Comparison of ENCODE assay signal across 17 cellular contexts in genomic region chr12:45292486-45293195, GRCh38.
DNase-seq lines count a peak whose midpoint lies in the region; ATAC-seq and TF ChIP-seq lines count a peak whose summit lies in the region.
"Had no signal": no experiment of that assay in that cellular context is flagged by ENCODE, and none has a peak within 500 bp of the region (broad histone marks: within the 10 kb centered on the region; RNA-seq: fewer than 3 reads in every experiment).

No MANE protein-coding gene starts in this region.

- intact Hi-C loops in Right ventricle myocardium superior (cut with DNase I): no loop called here
- intact Hi-C loops in prostate gland (cut with DNase I): no loop called here
- intact Hi-C loops in posterior vena cava (cut with DNase I): loop anchor here in 1 of 2 donors (10.0 kb wide), 1 partner anchor 68 kb away; no protein-coding TSS in a partner anchor

- no peak for TF ChIP-seq CTCF in VCaP (conservative IDR thresholded peaks at IDR 0.05)
- TF ChIP-seq CTCF in prostate gland (IDR thresholded peaks at IDR 0.05): no peak

- H3K4me1 ChIP-seq in prostate gland (replicated peaks): no peaks in the 10 kb centered on the region

- H3K36me3 ChIP-seq in prostate gland: no peaks in the 10 kb centered on the region
- H3K36me3 ChIP-seq: spleen had no signal

- 6% methylated on average over 4 of the region's 4 CpGs for WGBS in prostate gland

- peak; percentile 14 for DNase-seq in COR-L47 (lab: John Stamatoyannopoulos, UW)
- peak; percentile 41 for DNase-seq in Right ventricle myocardium superior
- peak; percentile 59 for DNase-seq in prostate gland (ENCODE audit: low spot score)
- no peak for DNase-seq in stimulated activated CD8-positive, alpha-beta memory T cell treated with anti-CD3 and anti-CD28 coated beads, Interleukin-4, amount 100 ng/mL, for 48 hours
- DNase-seq in T1000 (lab: John Stamatoyannopoulos, UW): no peak
- DNase-seq in posterior vena cava (ENCODE audit: low spot score): no peak
- DNase-seq: ACHN; activated CD8-positive, alpha-beta T cell treated with anti-CD3 and anti-CD28 coated beads, Interleukin-2, amount 10 ng/mL, durations not matched to agents 7 days and 5 days; activated naive CD4-positive, alpha-beta T cell; naive B cell; NCI-H1694; NCI-H748 treated with DMSO at 0.1 percent for 48 hours; SIG-M5; spleen had no signal

- no peak overlapping the region for H3K4me3 ChIP-seq in prostate gland
- H3K4me3 ChIP-seq: spleen had no signal

- TF ChIP-seq POLR2A in prostate gland (IDR thresholded peaks at IDR 0.05): no peak

- H3K27ac ChIP-seq in VCaP (peak overlapping the region; percentile 70), prostate gland (peak overlapping the region; percentile 39 to 57)
- H3K27ac ChIP-seq: spleen had no signal

- no peaks in the 10 kb centered on the region for H3K27me3 ChIP-seq in prostate gland (replicated peaks; ENCODE audit: insufficient read depth)
- H3K27me3 ChIP-seq: spleen had no signal

- H3K9me3 ChIP-seq in prostate gland: no peaks in the 10 kb centered on the region
- H3K9me3 ChIP-seq: spleen had no signal

- peak; percentile 86 for ATAC-seq in Right ventricle myocardium superior (ENCODE audit: poor library complexity)
- no peak for ATAC-seq in GM21360 (IDR thresholded peaks at IDR 0.05; ENCODE audit: unreplicated experiment)
- ATAC-seq: activated CD8-positive, alpha-beta T cell treated with anti-CD3 and anti-CD28 coated beads, Interleukin-2, amount 10 ng/mL, durations not matched to agents 7 days and 5 days; esophagus mucosa had no signal

Comparison
In these comparisons a context has a peak if more than half of its experiments do, and no peak if none do; other contexts are left out.
1. DNase-seq: peak in COR-L47 (single experiment), Right ventricle myocardium superior (single experiment) and prostate gland (single experiment); none in stimulated activated CD8-positive, alpha-beta memory T cell treated with anti-CD3 and anti-CD28 coated beads, Interleukin-4, amount 100 ng/mL, for 48 hours (single experiment), T1000 (single experiment) and posterior vena cava (single experiment).